Comparison of ENCODE assay signal across 12 cellular contexts in the genomic region with DNA sequence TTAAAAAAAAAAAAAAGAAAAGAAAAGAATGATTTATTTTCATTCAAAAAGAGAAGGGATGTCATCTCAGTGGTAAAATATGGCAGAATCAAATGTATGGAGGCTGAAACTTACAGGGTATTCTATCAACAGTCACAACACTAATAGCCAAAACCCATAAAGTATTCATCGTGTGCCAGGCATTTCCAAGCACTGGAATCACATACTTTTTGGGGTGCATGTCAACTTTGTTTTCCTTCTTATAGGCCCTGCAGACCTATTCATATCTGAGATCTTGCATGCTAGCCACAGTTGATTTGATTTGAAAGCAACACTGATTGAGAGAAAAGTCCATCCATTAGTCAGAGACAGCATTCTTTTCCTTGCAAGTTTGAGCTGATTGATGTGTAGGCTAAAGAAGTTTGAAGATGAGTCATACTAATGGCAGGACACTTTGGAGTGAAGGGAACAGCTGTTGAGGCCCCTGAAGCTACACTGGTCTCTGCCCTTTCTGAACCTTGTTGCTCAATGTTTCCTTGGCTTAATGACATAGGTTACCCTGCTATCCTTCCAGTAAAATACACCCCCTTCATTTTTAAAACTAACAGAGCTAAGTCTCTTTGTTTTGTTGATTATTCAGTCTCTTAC. TPM values are rescaled to one million over a fixed set of nuclear protein-coding genes. Genes with fewer than 3 reads are reported as not detected.
DNase-seq lines count a peak whose midpoint lies in the region; ATAC-seq and TF ChIP-seq lines count a peak whose summit lies in the region.
"Had no signal": no experiment of that assay in that cellular context is flagged by ENCODE, and none has a peak within 500 bp of the region (broad histone marks: within the 10 kb centered on the region; RNA-seq: fewer than 3 reads in every experiment).

No MANE protein-coding gene starts in this region.

- no peaks in the 10 kb centered on the region for H3K79me2 ChIP-seq in mammary epithelial cell (ENCODE audit: insufficient read depth, low read length)

- no peak overlapping the region for H3K27ac Mint-ChIP-seq in stimulated activated naive CD8-positive, alpha-beta T cell treated with anti-CD3 and anti-CD28 coated beads, Interleukin-15, amount 100 ng/mL, for 72 hours
- H3K27ac Mint-ChIP-seq in naive thymus-derived CD8-positive, alpha-beta T cell: peak overlapping the region in 1 of 10 donors; percentile 61

- no peak overlapping the region for H3K9ac ChIP-seq in mammary epithelial cell (ENCODE audit: insufficient read depth, low read length)

- no peaks in the 10 kb centered on the region for H3K36me3 Mint-ChIP-seq in naive thymus-derived CD8-positive, alpha-beta T cell

- intact Hi-C loops in mammary epithelial cell (cut with micrococcal nuclease): no loop called here

- 50% methylated on average over 1 of the region's 1 CpG for WGBS in mammary epithelial cell (ENCODE audit: low coverage, missing lambda C conversion rate)

- H3K27me3 ChIP-seq in mammary epithelial cell (ENCODE audit: insufficient read depth, low read length): no peaks in the 10 kb centered on the region
- H3K27me3 ChIP-seq: colonic mucosa had no signal

- H3K4me1 ChIP-seq in mammary epithelial cell (ENCODE audit: insufficient read depth, low read length): peaks cover 8% of the 10 kb centered on the region
- H3K4me1 ChIP-seq: colonic mucosa had no signal

- H3K4me3 Mint-ChIP-seq in stimulated activated naive CD8-positive, alpha-beta T cell treated with anti-CD3 and anti-CD28 coated beads, Interleukin-15, amount 100 ng/mL, for 72 hours: no peak overlapping the region
- H3K4me3 Mint-ChIP-seq in naive thymus-derived CD8-positive, alpha-beta T cell: no peak overlapping the region

- in situ Hi-C loops in mammary epithelial cell (cut with MboI; ENCODE audit: low sequenced_read_pairs in 2 of 2): no loop called here

- H3K36me3 ChIP-seq in mammary epithelial cell (ENCODE audit: insufficient read depth, low read length): no peaks in the 10 kb centered on the region
- H3K36me3 ChIP-seq: colonic mucosa had no signal

- no peaks in the 10 kb centered on the region for H3K27me3 Mint-ChIP-seq in stimulated activated naive CD8-positive, alpha-beta T cell treated with anti-CD3 and anti-CD28 coated beads, Interleukin-15, amount 100 ng/mL, for 72 hours
- peaks cover 0 to 9% (median 4%) of the 10 kb centered on the region in 5 donors for H3K27me3 Mint-ChIP-seq in naive thymus-derived CD8-positive, alpha-beta T cell

- no peak for TF ChIP-seq CTCF in mammary epithelial cell (conservative IDR thresholded peaks at IDR 0.05 in 1 of 2, IDR thresholded peaks at IDR 0.05 in 1 of 2; ENCODE audit: extremely low read depth in 1 of 2, insufficient read depth in 1 of 2, low read depth in 1 of 2, low read length in 2 of 2)

- H3K9me3 ChIP-seq in mammary epithelial cell (replicated peaks; ENCODE audit: insufficient read depth, low read length): no peaks in the 10 kb centered on the region
- H3K9me3 ChIP-seq: colonic mucosa had no signal

- ATAC-seq in stimulated activated naive CD8-positive, alpha-beta T cell treated with anti-CD3 and anti-CD28 coated beads, Interleukin-15, Interleukin-2, amounts not matched to agents 100 U/mL and 50 U/mL, for 24 hours: peak; percentile 23
- no peak for ATAC-seq in stimulated activated naive CD8-positive, alpha-beta T cell treated with anti-CD3 and anti-CD28 coated beads, Interleukin-15, amount 100 ng/mL, for 72 hours
- no peak for ATAC-seq in HG03097 (IDR thresholded peaks at IDR 0.05; ENCODE audit: low FRiP score, unreplicated experiment)
- no peak for ATAC-seq in naive thymus-derived CD8-positive, alpha-beta T cell

- H3K9me3 Mint-ChIP-seq in stimulated activated naive CD8-positive, alpha-beta T cell treated with anti-CD3 and anti-CD28 coated beads, Interleukin-15, amount 100 ng/mL, for 72 hours: no peaks in the 10 kb centered on the region
- no peaks in the 10 kb centered on the region for H3K9me3 Mint-ChIP-seq in naive thymus-derived CD8-positive, alpha-beta T cell

- CTCF ChIA-PET in mammary epithelial cell (lab: Charles Lee; ENCODE audit: low non-redundant PET): no interaction called here

- no peak overlapping the region for H3K4me2 ChIP-seq in mammary epithelial cell (ENCODE audit: insufficient read depth, low read depth, low read length)

- no peak overlapping the region for H3K27ac ChIP-seq in mammary epithelial cell (ENCODE audit: insufficient read depth, low read depth, low read length)
- H3K27ac ChIP-seq: colonic mucosa had no signal

- POLR2A ChIA-PET in naive thymus-derived CD8-positive, alpha-beta T cell (lab: Charles Lee): no interaction called here

- H4K20me1 ChIP-seq in mammary epithelial cell (ENCODE audit: insufficient read depth, low read length): no peaks in the 10 kb centered on the region

- BruUV-seq in mammary epithelial cell (replicated peaks; lab: Mats Ljungman, UMichigan): no TSS peak

- no peaks in the 10 kb centered on the region for H3K4me1 Mint-ChIP-seq in stimulated activated naive CD8-positive, alpha-beta T cell treated with anti-CD3 and anti-CD28 coated beads, Interleukin-15, amount 100 ng/mL, for 72 hours
- no peaks in the 10 kb centered on the region for H3K4me1 Mint-ChIP-seq in naive thymus-derived CD8-positive, alpha-beta T cell

- DNase-seq in stimulated activated naive CD8-positive, alpha-beta T cell treated with anti-CD3 and anti-CD28 coated beads, Interleukin-15, Interleukin-2, amounts not matched to agents 100 U/mL and 50 U/mL, for 24 hours: no peak
- DNase-seq in stimulated activated naive CD8-positive, alpha-beta T cell treated with anti-CD3 and anti-CD28 coated beads, Interleukin-15, amount 100 ng/mL, for 72 hours: no peak
- DNase-seq in mammary epithelial cell (peak; percentile 60), kidney glomerular epithelial cell (lab: John Stamatoyannopoulos, UW) (peak; percentile 3), hippocampal formation (lab: John Stamatoyannopoulos, UW) (no peak), NCI-H1048 (lab: John Stamatoyannopoulos, UW) (no peak)
- DNase-seq in naive thymus-derived CD8-positive, alpha-beta T cell: no peak
- DNase-seq: activated T-cell treated with anti-CD3 and anti-CD28 coated beads for 4 hours; colonic mucosa; NK-92 treated with Interleukin-12 subunit alpha and Interleukin-12 subunit beta, amount 100 ng/mL, for 24 hours; stimulated activated CD4-positive, alpha-beta T cell treated with anti-CD3 and anti-CD28 coated beads, Interleukin-4, amount 100 ng/mL, for 1 hour had no signal

- no peak overlapping the region for H2AFZ ChIP-seq in mammary epithelial cell (ENCODE audit: low read depth, low read length)

- no peak overlapping the region for H3K4me3 ChIP-seq in mammary epithelial cell (replicated peaks in 1 of 3; ENCODE audit: insufficient read depth in 1 of 3, low read depth in 2 of 3, low read length in 3 of 3)
- H3K4me3 ChIP-seq: colonic mucosa had no signal

- dilution Hi-C loops in mammary epithelial cell (cut with HindIII; ENCODE audit: low sequenced_read_pairs): no loop called here

RNA-seq across cellular contexts. Expression of a gene that starts 22.0 kb away (rescaled TPM):
- 1 to 10 TPM in 1 of 2 donors, under 1 TPM in 1; 0.33 to 1.4 TPM for total RNA-seq in mammary epithelial cell
- polyA plus RNA-seq in mammary epithelial cell: 0.92 TPM
- polyA minus RNA-seq in mammary epithelial cell: not detected
- total RNA-seq in naive thymus-derived CD8-positive, alpha-beta T cell: 1 to 10 TPM; 1.7 to 2.2 TPM
- polyA plus RNA-seq in naive thymus-derived CD8-positive, alpha-beta T cell: 1 to 10 TPM in 1 of 3 donors, under 1 TPM in 2; 0.11 to 1.1 (median 0.72) TPM

RNA-seq across cellular contexts. Expression of a gene that starts 22.1 kb away (rescaled TPM):
- total RNA-seq in mammary epithelial cell: 10 to 100 TPM; 30.1 to 34.5 TPM
- 17.3 TPM for polyA plus RNA-seq in mammary epithelial cell
- 31.4 TPM for polyA minus RNA-seq in mammary epithelial cell
- total RNA-seq in naive thymus-derived CD8-positive, alpha-beta T cell: 10 to 100 TPM; 40.6 to 45.4 TPM
- 10 to 100 TPM; 16.5 to 22.8 (median 20.7) TPM for polyA plus RNA-seq in naive thymus-derived CD8-positive, alpha-beta T cell

Comparison
In these comparisons a context has a peak if more than half of its experiments do, and no peak if none do; other contexts are left out.
1. DNase-seq: peak in mammary epithelial cell (single experiment) and kidney glomerular epithelial cell (single experiment); none in stimulated activated naive CD8-positive, alpha-beta T cell treated with anti-CD3 and anti-CD28 coated beads, Interleukin-15, Interleukin-2, amounts not matched to agents 100 U/mL and 50 U/mL, for 24 hours (single experiment), stimulated activated naive CD8-positive, alpha-beta T cell treated with anti-CD3 and anti-CD28 coated beads, Interleukin-15, amount 100 ng/mL, for 72 hours (0 of 2), hippocampal formation (0 of 2), naive thymus-derived CD8-positive, alpha-beta T cell (0 of 10) and NCI-H1048 (single experiment).